Comparison of ENCODE assay signal across 11 cellular contexts in the genomic region with DNA sequence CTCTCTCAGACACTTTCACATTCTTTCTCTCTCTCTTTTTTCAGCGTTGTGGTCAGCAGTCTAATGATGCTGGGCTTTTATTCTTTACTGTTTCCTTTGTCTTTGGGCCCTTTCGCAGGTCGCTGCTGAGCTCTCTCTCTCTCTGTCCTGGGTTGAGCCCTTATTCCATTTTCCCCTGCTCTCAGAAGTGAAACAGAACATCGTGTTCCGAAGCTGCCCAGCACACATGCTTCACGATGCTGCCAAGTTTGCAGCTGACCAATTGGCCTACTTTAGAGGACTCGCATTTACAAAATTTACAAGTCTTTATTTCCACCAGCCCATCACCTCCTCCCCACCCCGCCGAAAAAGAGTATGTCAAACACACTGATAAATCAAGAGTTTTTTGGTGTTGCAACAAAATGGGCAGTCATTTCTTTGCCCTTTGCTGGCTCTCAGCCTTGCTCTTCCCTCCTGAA. TPM values are rescaled to one million over a fixed set of nuclear protein-coding genes. Genes with fewer than 3 reads are reported as not detected.
DNase-seq lines count a peak whose midpoint lies in the region; ATAC-seq and TF ChIP-seq lines count a peak whose summit lies in the region.
"Had no signal": no experiment of that assay in that cellular context is flagged by ENCODE, and none has a peak within 500 bp of the region (broad histone marks: within the 10 kb centered on the region; RNA-seq: fewer than 3 reads in every experiment).

No MANE protein-coding gene starts in this region.

- no peak overlapping the region for H2BK12ac ChIP-seq in H9 (ENCODE audit: insufficient read length, low read depth, low read length)

- DNase-seq in H9: no peak
- peak; percentile 47 for DNase-seq in lower lobe of right lung
- DNase-seq in activated CD4-positive, alpha-beta T cell treated with anti-CD3 and anti-CD28 coated beads, Interleukin-2, amount 50 U/mL, for 4 hours: no peak
- DNase-seq: activated CD4-positive, CD25-positive, alpha-beta regulatory T cell treated with anti-CD3 and anti-CD28 coated beads, Interleukin-2, amount 50 U/mL, for 72 hours; activated naive CD8-positive, alpha-beta T cell treated with anti-CD3 and anti-CD28 coated beads, Interleukin-2, amount 50 U/mL, for 24 hours; PC-3 had no signal

- H2BK15ac ChIP-seq in H9 (ENCODE audit: low read depth, low read length): no peak overlapping the region

- TF ChIP-seq CTCF in H9 (conservative IDR thresholded peaks at IDR 0.05) (no peak), lower lobe of right lung (IDR thresholded peaks at IDR 0.05) (no peak)

- H2BK20ac ChIP-seq in H9 (ENCODE audit: low read depth, low read length, poor library complexity, severe bottlenecking): no peak overlapping the region

- H3K9ac ChIP-seq in H9 (ENCODE audit: extremely low read depth, insufficient read length, low read length) (no peak overlapping the region), skeletal muscle tissue (ENCODE audit: low read depth in 1 of 3, low read length in 3 of 3) (peak overlapping the region in 2 of 3 donors; percentile 55 to 61)

- H3K9me3 ChIP-seq in H9 (ENCODE audit: control insufficient read depth, low read depth, low read length) (no peaks in the 10 kb centered on the region), esophagus (ENCODE audit: control insufficient read depth in 2 of 2, insufficient read depth in 1 of 2, low read depth in 1 of 2, low read length in 1 of 2) (no peaks in the 10 kb centered on the region), lower lobe of right lung (no peaks in the 10 kb centered on the region), skeletal muscle tissue (ENCODE audit: control insufficient read depth in 3 of 3, low read length in 3 of 3) (no peaks in the 10 kb centered on the region)

- H3K4ac ChIP-seq in H9 (ENCODE audit: low read depth, low read length): no peak overlapping the region

- no peak overlapping the region for H3K4me2 ChIP-seq in H9 (ENCODE audit: insufficient read depth, insufficient read length, low read length)

- ATAC-seq in lower lobe of right lung: peak; percentile 77 to 78
- no peak for ATAC-seq in GM18870 (IDR thresholded peaks at IDR 0.05; ENCODE audit: unreplicated experiment)
- no peak for ATAC-seq in HG02623 (IDR thresholded peaks at IDR 0.05; ENCODE audit: unreplicated experiment)
- no peak for ATAC-seq in activated T-helper 17 cell treated with anti-CD3 and anti-CD28 coated beads, Interleukin-2, amount 50 U/mL, for 72 hours (replicated peaks)
- ATAC-seq: activated naive CD8-positive, alpha-beta T cell treated with anti-CD3 and anti-CD28 coated beads, Interleukin-2, amount 50 U/mL, for 24 hours; PC-3 had no signal

- no peak overlapping the region for H3K56ac ChIP-seq in H9 (ENCODE audit: insufficient read length, low read depth, low read length)

- no peaks in the 10 kb centered on the region; a peak in 1 of 5 replicates for H3K9me3 Mint-ChIP-seq in H9
- H3K9me3 Mint-ChIP-seq in activated T-helper 17 cell treated with anti-CD3 and anti-CD28 coated beads, Interleukin-2, amount 50 U/mL, for 72 hours: no peaks in the 10 kb centered on the region
- H3K9me3 Mint-ChIP-seq: activated naive CD8-positive, alpha-beta T cell treated with anti-CD3 and anti-CD28 coated beads, Interleukin-2, amount 50 U/mL, for 24 hours had no signal

- H3K79me2 ChIP-seq in H9 (ENCODE audit: insufficient read depth, low read length): no peaks in the 10 kb centered on the region

- H3K27me3 ChIP-seq in H9 (ENCODE audit: insufficient read depth, low read length) (no peaks in the 10 kb centered on the region; the same call in 1 of the 2 replicates), esophagus (ENCODE audit: control insufficient read depth in 1 of 2, insufficient read depth in 2 of 2, low read length in 2 of 2) (no peaks in the 10 kb centered on the region), lower lobe of right lung (ENCODE audit: low read depth) (no peaks in the 10 kb centered on the region), skeletal muscle tissue (ENCODE audit: control insufficient read depth in 3 of 3, insufficient read depth in 3 of 3, low read length in 3 of 3) (no peaks in the 10 kb centered on the region)

- no peak overlapping the region for H3K23ac ChIP-seq in H9 (ENCODE audit: insufficient read length, low read depth, low read length)

- peaks cover 2% of the 10 kb centered on the region; the same call in 1 of the 2 replicates for H3K4me1 ChIP-seq in H9 (ENCODE audit: insufficient read depth, low read length)
- H3K4me1 ChIP-seq in esophagus (ENCODE audit: control insufficient read depth in 2 of 2, insufficient read depth in 2 of 2, low read length in 1 of 2): peaks cover 2 to 3% of the 10 kb centered on the region in 2 donors
- peaks cover 3% of the 10 kb centered on the region for H3K4me1 ChIP-seq in lower lobe of right lung
- peaks cover 6 to 19% (median 15%) of the 10 kb centered on the region in 3 donors for H3K4me1 ChIP-seq in skeletal muscle tissue (ENCODE audit: control insufficient read depth in 3 of 3, insufficient read depth in 3 of 3, low read length in 3 of 3)

- H3K27ac ChIP-seq in H9 (ENCODE audit: insufficient read length, low read depth, low read length) (no peak overlapping the region), esophagus (ENCODE audit: low read depth in 2 of 2, low read length in 1 of 2) (peak overlapping the region; percentile 49 to 54), lower lobe of right lung (peak overlapping the region; percentile 44), skeletal muscle tissue (ENCODE audit: low read depth, low read length) (peak overlapping the region; percentile 73)

- H4K20me1 ChIP-seq in H9 (ENCODE audit: control insufficient read depth, insufficient read depth, insufficient read length): no peaks in the 10 kb centered on the region

- no peak overlapping the region for H2BK5ac ChIP-seq in H9 (ENCODE audit: insufficient read length, low read length)

- no peak overlapping the region for H2BK120ac ChIP-seq in H9 (ENCODE audit: low read depth, low read length, poor library complexity, severe bottlenecking)

- H3K14ac ChIP-seq in H9 (ENCODE audit: insufficient read depth, low read length): no peak overlapping the region

- no peaks in the 10 kb centered on the region for H3K79me1 ChIP-seq in H9 (ENCODE audit: insufficient read depth, low read depth, low read length, poor library complexity, severe bottlenecking)

- H3K36me3 Mint-ChIP-seq in H9 (ENCODE audit: insufficient read depth in 1 of 3, low read depth in 3 of 3): no peaks in the 10 kb centered on the region
- H3K36me3 Mint-ChIP-seq in activated T-helper 17 cell treated with anti-CD3 and anti-CD28 coated beads, Interleukin-2, amount 50 U/mL, for 72 hours (ENCODE audit: low read depth): no peaks in the 10 kb centered on the region

- no peak overlapping the region for H3K4me3 ChIP-seq in esophagus (ENCODE audit: low read depth in 1 of 2, low read length in 2 of 2)
- no peak overlapping the region for H3K4me3 ChIP-seq in lower lobe of right lung
- peak overlapping the region; percentile 45 to 55 (median 49) for H3K4me3 ChIP-seq in skeletal muscle tissue (ENCODE audit: low read length in 3 of 3)

- no peak overlapping the region for H4K8ac ChIP-seq in H9 (replicated peaks; ENCODE audit: insufficient read length, low read depth, low read length)

- no peaks in the 10 kb centered on the region for H3K36me3 ChIP-seq in esophagus (ENCODE audit: control insufficient read depth in 2 of 2, insufficient read depth in 2 of 2, low read length in 1 of 2)
- no peaks in the 10 kb centered on the region for H3K36me3 ChIP-seq in lower lobe of right lung
- H3K36me3 ChIP-seq in skeletal muscle tissue (ENCODE audit: control insufficient read depth in 3 of 3, insufficient read depth in 3 of 3, low read length in 3 of 3): no peaks in the 10 kb centered on the region

- H3K4me1 Mint-ChIP-seq in H9: peaks cover 23 to 26% of the 10 kb centered on the region in 2 experiments
- no peaks in the 10 kb centered on the region for H3K4me1 Mint-ChIP-seq in activated T-helper 17 cell treated with anti-CD3 and anti-CD28 coated beads, Interleukin-2, amount 50 U/mL, for 72 hours
- H3K4me1 Mint-ChIP-seq: activated naive CD8-positive, alpha-beta T cell treated with anti-CD3 and anti-CD28 coated beads, Interleukin-2, amount 50 U/mL, for 24 hours had no signal

- H2AK5ac ChIP-seq in H9 (ENCODE audit: insufficient read length, low read length): no peak overlapping the region

- H3K4me3 Mint-ChIP-seq in H9: peak overlapping the region in 1 of 2 experiments; percentile 41; a peak in 1 of 5 replicates
- H3K4me3 Mint-ChIP-seq in activated T-helper 17 cell treated with anti-CD3 and anti-CD28 coated beads, Interleukin-2, amount 50 U/mL, for 72 hours: no peak overlapping the region
- H3K4me3 Mint-ChIP-seq: activated naive CD8-positive, alpha-beta T cell treated with anti-CD3 and anti-CD28 coated beads, Interleukin-2, amount 50 U/mL, for 24 hours had no signal

- H3K18ac ChIP-seq in H9 (ENCODE audit: insufficient read length, low read depth, low read length): no peak overlapping the region

- H2AFZ ChIP-seq in H9 (ENCODE audit: low read length): no peak overlapping the region

- no peak overlapping the region for H4K5ac ChIP-seq in H9 (ENCODE audit: insufficient read length, low read depth, low read length)

- H3K27me3 Mint-ChIP-seq in H9 (ENCODE audit: low read depth): no peaks in the 10 kb centered on the region
- no peaks in the 10 kb centered on the region for H3K27me3 Mint-ChIP-seq in activated T-helper 17 cell treated with anti-CD3 and anti-CD28 coated beads, Interleukin-2, amount 50 U/mL, for 72 hours
- H3K27me3 Mint-ChIP-seq: activated naive CD8-positive, alpha-beta T cell treated with anti-CD3 and anti-CD28 coated beads, Interleukin-2, amount 50 U/mL, for 24 hours had no signal

- H3K23me2 ChIP-seq in H9 (ENCODE audit: insufficient read length, low read depth, low read length, poor library complexity, severe bottlenecking): no peaks in the 10 kb centered on the region

- no peak overlapping the region for H3T11ph ChIP-seq in H9 (ENCODE audit: low read length)

- H3K27ac Mint-ChIP-seq in H9: peak overlapping the region in 2 of 3 experiments; percentile 18 to 71; a peak in 4 of 7 replicates
- H3K27ac Mint-ChIP-seq in activated T-helper 17 cell treated with anti-CD3 and anti-CD28 coated beads, Interleukin-2, amount 50 U/mL, for 72 hours: no peak overlapping the region
- H3K27ac Mint-ChIP-seq: activated naive CD8-positive, alpha-beta T cell treated with anti-CD3 and anti-CD28 coated beads, Interleukin-2, amount 50 U/mL, for 24 hours had no signal

- intact Hi-C loops in lower lobe of right lung (cut with DNase I): no loop called here

- no peak overlapping the region for H4K91ac ChIP-seq in H9 (ENCODE audit: insufficient read length, low read depth, low read length)

- WGBS in H9 (ENCODE audit: extremely low coverage, insufficient read length, low lambda C conversion rate): no CpG with 5 or more reads among the region's 9 CpGs
- WGBS in esophagus, 2 donors: 54 to 59% methylated on average over 9 of the region's 9 CpGs

RNA-seq across cellular contexts. Expression of a gene that starts 44.4 kb away (rescaled TPM):
- total RNA-seq in H9 (2021) (10.6 and 11.3 TPM in 2 replicates), lower lobe of right lung (122 TPM), skeletal muscle tissue (33.4 TPM)
- 1 to 10 TPM; 5.0 to 8.2 TPM for polyA plus RNA-seq in esophagus
- 10 to 100 TPM; 47.5 to 57.0 TPM for total RNA-seq in activated T-helper 17 cell treated with anti-CD3 and anti-CD28 coated beads, Interleukin-2, amount 50 U/mL, for 72 hours

Comparison
In these comparisons a context has a peak if more than half of its experiments do, and no peak if none do; other contexts are left out.
1. H3K4me3 ChIP-seq: peak in skeletal muscle tissue (3 of 3); none in esophagus (0 of 2) and lower lobe of right lung (single experiment).
2. ATAC-seq: peak in lower lobe of right lung (2 of 2); none in GM18870 (single experiment), HG02623 (single experiment) and activated T-helper 17 cell treated with anti-CD3 and anti-CD28 coated beads, Interleukin-2, amount 50 U/mL, for 72 hours (single experiment).